Comparison of ENCODE assay signal across 27 cellular contexts in the genomic region with DNA sequence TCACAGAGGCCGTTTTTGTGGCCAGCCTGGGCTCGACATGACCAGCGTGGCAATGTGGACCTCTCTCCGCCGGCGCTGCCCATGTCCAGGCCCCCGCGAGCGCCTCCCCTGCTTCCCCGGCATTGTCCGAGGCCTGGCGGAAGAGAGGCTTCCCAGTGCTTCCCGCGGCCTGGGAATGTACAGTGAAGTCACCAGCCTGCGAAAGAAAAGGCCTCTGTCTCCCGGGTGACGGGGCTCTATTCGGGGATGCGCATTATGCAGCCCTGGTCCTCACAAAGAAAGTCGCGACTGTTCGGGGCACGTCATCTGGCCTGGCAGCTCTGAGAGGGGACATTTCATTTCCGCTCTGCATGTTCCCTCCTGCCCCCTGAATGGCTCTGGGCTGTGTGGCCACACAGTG.
DNase-seq lines count a peak whose midpoint lies in the region; ATAC-seq and TF ChIP-seq lines count a peak whose summit lies in the region.
"Had no signal": no experiment of that assay in that cellular context is flagged by ENCODE, and none has a peak within 500 bp of the region (broad histone marks: within the 10 kb centered on the region; RNA-seq: fewer than 3 reads in every experiment).

No MANE protein-coding gene starts in this region.

- H3K4me1 Mint-ChIP-seq in endodermal cell = no peaks in the 10 kb centered on the region
- H3K4me1 Mint-ChIP-seq: IgD-negative memory B cell, T-helper 17 cell had no signal

- peak; percentile 43 for ATAC-seq in left ventricle myocardium superior
- ATAC-seq in HG02870 (IDR thresholded peaks at IDR 0.05; ENCODE audit: unreplicated experiment) = no peak
- ATAC-seq: HCT116; stimulated activated naive CD8-positive, alpha-beta T cell treated with anti-CD3 and anti-CD28 coated beads, Interleukin-15, Interleukin-2, amounts not matched to agents 100 U/mL and 50 U/mL, for 24 hours; T-helper 17 cell had no signal

- no peaks in the 10 kb centered on the region for H3K36me3 ChIP-seq in right atrium auricular region
- no peaks in the 10 kb centered on the region for H3K36me3 ChIP-seq in endodermal cell (ENCODE audit: control insufficient read depth, insufficient read depth, low read length)
- no peaks in the 10 kb centered on the region for H3K36me3 ChIP-seq in mesodermal cell (ENCODE audit: control insufficient read depth, insufficient read depth, low read length)
- H3K36me3 ChIP-seq in testis (ENCODE audit: low read depth, missing control alignments) = no peaks in the 10 kb centered on the region
- H3K36me3 ChIP-seq: ascending aorta, BLaER1, MG63 had no signal

- H3K27ac ChIP-seq in right atrium auricular region (no peak overlapping the region), endodermal cell (ENCODE audit: low read depth, low read length) (peak overlapping the region; percentile 98), mesodermal cell (ENCODE audit: low read depth, low read length, severe bottlenecking) (peak overlapping the region; percentile 66), testis (no peak overlapping the region)
- H3K27ac ChIP-seq: ascending aorta, BLaER1, epithelial cell of prostate, HL-60, PC-9, VCaP had no signal

- H3K36me3 Mint-ChIP-seq in endodermal cell (ENCODE audit: low read depth) = no peaks in the 10 kb centered on the region
- H3K36me3 Mint-ChIP-seq: IgD-negative memory B cell had no signal

- TF ChIP-seq CTCF in right atrium auricular region (IDR thresholded peaks at IDR 0.05) (no peak), endodermal cell (conservative IDR thresholded peaks at IDR 0.05) (no peak), testis (IDR thresholded peaks at IDR 0.05) (no peak)

- peaks cover 4% of the 10 kb centered on the region for H3K27me3 Mint-ChIP-seq in endodermal cell (ENCODE audit: insufficient read depth)
- H3K27me3 Mint-ChIP-seq: T-helper 17 cell had no signal

- no peak overlapping the region for H3K27ac Mint-ChIP-seq in endodermal cell
- H3K27ac Mint-ChIP-seq: IgD-negative memory B cell, T-helper 17 cell had no signal

- H3K4me1 ChIP-seq in right atrium auricular region (no peaks in the 10 kb centered on the region), endodermal cell (ENCODE audit: control insufficient read depth, insufficient read depth, low read length) (no peaks in the 10 kb centered on the region), mesodermal cell (ENCODE audit: control insufficient read depth, insufficient read depth, low read length, poor library complexity, severe bottlenecking) (no peaks in the 10 kb centered on the region), testis (no peaks in the 10 kb centered on the region)
- H3K4me1 ChIP-seq: ascending aorta had no signal

- H3K9me3 ChIP-seq in right atrium auricular region = no peaks in the 10 kb centered on the region
- H3K9me3 ChIP-seq in endodermal cell (ENCODE audit: control insufficient read depth, low read length) = no peaks in the 10 kb centered on the region
- no peaks in the 10 kb centered on the region for H3K9me3 ChIP-seq in mesodermal cell (ENCODE audit: control insufficient read depth, low read length)
- no peaks in the 10 kb centered on the region for H3K9me3 ChIP-seq in testis
- H3K9me3 ChIP-seq: ascending aorta, BLaER1, MG63 had no signal

- WGBS in endodermal cell (ENCODE audit: insufficient coverage in 1 of 2, insufficient read length in 1 of 2), 2 experiments = 62 to 79% methylated on average over 4 to 24 of the region's 24 CpGs
- WGBS in mesodermal cell (ENCODE audit: insufficient coverage in 2 of 2), 2 experiments = 58 to 73% methylated on average over 24 of the region's 24 CpGs
- 56 to 80% methylated on average over 17 to 24 of the region's 24 CpGs for whole genome bisulfite sequencing in testis, 2 donors

- intact Hi-C loops in left ventricle myocardium superior (cut with micrococcal nuclease) (no loop called here), testis (cut with DNase I; ENCODE audit: low total_unique reads) (no loop called here)

- DNase-seq in left ventricle myocardium superior (no peak), right atrium auricular region (ENCODE audit: low spot score) (no peak), endodermal cell (peak; percentile 75), testis (peak; percentile 15), Kasumi-1 (lab: John Stamatoyannopoulos, UW) (no peak)
- DNase-seq in activated effector memory CD4-positive, alpha-beta T cell treated with anti-CD3 and anti-CD28 coated beads, Interleukin-2, amount 50 U/mL, for 16 hours = no peak
- DNase-seq: activated CD4-positive, alpha-beta T cell treated with anti-CD3 and anti-CD28 coated beads, Interleukin-2, amount 50 U/mL, for 4 hours; activated naive CD4-positive, alpha-beta T cell treated with Interleukin-2 at 50 U/mL for 16 hours; cortex of kidney; foreskin fibroblast; GDM1; MG63; NCI-H146; NCI-H774; PC-9; stimulated activated CD4-positive, alpha-beta T cell treated with anti-CD3 and anti-CD28 coated beads, Interleukin-2, amount 100 ng/mL, for 24 hours; stimulated activated naive CD8-positive, alpha-beta T cell treated with anti-CD3 and anti-CD28 coated beads, Interleukin-15, Interleukin-2, amounts not matched to agents 100 U/mL and 50 U/mL, for 24 hours; T-helper 17 cell had no signal

- H3K27me3 ChIP-seq in right atrium auricular region (no peaks in the 10 kb centered on the region), endodermal cell (ENCODE audit: control insufficient read depth, insufficient read depth, low read length, poor library complexity, severe bottlenecking) (no peaks in the 10 kb centered on the region), testis (no peaks in the 10 kb centered on the region)
- H3K27me3 ChIP-seq: ascending aorta, BLaER1, MG63 had no signal

- no peak overlapping the region for H3K4me3 ChIP-seq in right atrium auricular region
- no peak overlapping the region for H3K4me3 ChIP-seq in endodermal cell (ENCODE audit: low read length)
- H3K4me3 ChIP-seq in mesodermal cell (ENCODE audit: extremely low read depth, insufficient read depth, low read length, poor library complexity, severe bottlenecking) = no peak overlapping the region
- no peak overlapping the region for H3K4me3 ChIP-seq in testis
- H3K4me3 ChIP-seq: ascending aorta, BLaER1, MG63, PC-9 had no signal

- no peak overlapping the region for H3K4me3 Mint-ChIP-seq in endodermal cell
- H3K4me3 Mint-ChIP-seq: IgD-negative memory B cell, T-helper 17 cell had no signal

- H3K9ac ChIP-seq in endodermal cell (ENCODE audit: extremely low read depth, low read length, poor library complexity, severe bottlenecking) = no peak overlapping the region
- H3K9ac ChIP-seq: BLaER1 had no signal

- no peaks in the 10 kb centered on the region for H3K9me3 Mint-ChIP-seq in endodermal cell

- TF ChIP-seq POLR2A in testis (IDR thresholded peaks at IDR 0.05) = no peak

Comparison
In these comparisons a context has a peak if more than half of its experiments do, and no peak if none do; other contexts are left out.
1. DNase-seq: peak in endodermal cell (single experiment) and testis (single experiment); none in left ventricle myocardium superior (single experiment), right atrium auricular region (single experiment), activated effector memory CD4-positive, alpha-beta T cell treated with anti-CD3 and anti-CD28 coated beads, Interleukin-2, amount 50 U/mL, for 16 hours (single experiment) and Kasumi-1 (0 of 2).
2. H3K27ac ChIP-seq: peak in endodermal cell (single experiment) and mesodermal cell (single experiment); none in right atrium auricular region (0 of 2) and testis (0 of 2).